Comparison of ENCODE assay signal across 9 cellular contexts in genomic region chr1:231376875-231377549, GRCh38. TPM values are rescaled to one million over a fixed set of nuclear protein-coding genes. Genes with fewer than 3 reads are reported as not detected.
DNase-seq lines count a peak whose midpoint lies in the region; ATAC-seq lines count a peak whose summit lies in the region.
"Had no signal": no experiment of that assay in that cellular context is flagged by ENCODE, and none has a peak within 500 bp of the region (broad histone marks: within the 10 kb centered on the region; RNA-seq: fewer than 3 reads in every experiment).

No MANE protein-coding gene starts in this region.

- DNase-seq in activated CD8-positive, alpha-beta memory T cell treated with anti-CD3 and anti-CD28 coated beads, Interleukin-2, amount 10 ng/mL, durations not matched to agents 7 days and 5 days, result peak; percentile 66
- no peak for DNase-seq in activated CD8-positive, alpha-beta memory T cell treated with anti-CD3 and anti-CD28 coated beads, Interleukin-2, amount 50 U/mL, for 4 hours
- DNase-seq in activated naive CD4-positive, alpha-beta T cell treated with anti-CD3 and anti-CD28 coated beads, Interleukin-2, amount 10 ng/mL, durations not matched to agents 7 days and 5 days, result peak; percentile 26
- DNase-seq in renal cortical epithelial cell (ENCODE audit: low read depth) (peak; percentile 92), NCI-H82 treated with DMSO at 0.1 percent for 48 hours (lab: John Stamatoyannopoulos, UW; ENCODE audit: unreplicated experiment) (no peak), HCEC 1CT (no peak)
- DNase-seq: stimulated activated CD4-positive, alpha-beta T cell treated with anti-CD3 and anti-CD28 coated beads, Interleukin-4, amount 100 ng/mL, for 4 hours had no signal

- peak overlapping the region; percentile 71 for H3K27ac Mint-ChIP-seq in activated CD8-positive, alpha-beta memory T cell treated with anti-CD3 and anti-CD28 coated beads, Interleukin-2, amount 10 ng/mL, durations not matched to agents 7 days and 5 days
- no peak overlapping the region for H3K27ac Mint-ChIP-seq in activated naive CD4-positive, alpha-beta T cell treated with anti-CD3 and anti-CD28 coated beads, Interleukin-2, amount 10 ng/mL, durations not matched to agents 7 days and 5 days

- ATAC-seq in activated CD8-positive, alpha-beta memory T cell treated with anti-CD3 and anti-CD28 coated beads, Interleukin-2, amount 10 ng/mL, durations not matched to agents 7 days and 5 days, result peak; percentile 85
- ATAC-seq in HG03045 (IDR thresholded peaks at IDR 0.05; ENCODE audit: unreplicated experiment), result peak; percentile 76
- ATAC-seq in GM19397 (IDR thresholded peaks at IDR 0.05; ENCODE audit: unreplicated experiment), result no peak

- H3K4me3 Mint-ChIP-seq in activated CD8-positive, alpha-beta memory T cell treated with anti-CD3 and anti-CD28 coated beads, Interleukin-2, amount 10 ng/mL, durations not matched to agents 7 days and 5 days, result no peak overlapping the region
- no peak overlapping the region for H3K4me3 Mint-ChIP-seq in activated naive CD4-positive, alpha-beta T cell treated with anti-CD3 and anti-CD28 coated beads, Interleukin-2, amount 10 ng/mL, durations not matched to agents 7 days and 5 days

- H3K4me1 Mint-ChIP-seq in activated CD8-positive, alpha-beta memory T cell treated with anti-CD3 and anti-CD28 coated beads, Interleukin-2, amount 10 ng/mL, durations not matched to agents 7 days and 5 days, result peaks cover 30% of the 10 kb centered on the region
- H3K4me1 Mint-ChIP-seq in activated naive CD4-positive, alpha-beta T cell treated with anti-CD3 and anti-CD28 coated beads, Interleukin-2, amount 10 ng/mL, durations not matched to agents 7 days and 5 days, result peaks cover 19% of the 10 kb centered on the region

- no peaks in the 10 kb centered on the region for H3K9me3 Mint-ChIP-seq in activated CD8-positive, alpha-beta memory T cell treated with anti-CD3 and anti-CD28 coated beads, Interleukin-2, amount 10 ng/mL, durations not matched to agents 7 days and 5 days (ENCODE audit: low read depth)
- no peaks in the 10 kb centered on the region for H3K9me3 Mint-ChIP-seq in activated naive CD4-positive, alpha-beta T cell treated with anti-CD3 and anti-CD28 coated beads, Interleukin-2, amount 10 ng/mL, durations not matched to agents 7 days and 5 days

- CTCF ChIA-PET in activated CD8-positive, alpha-beta memory T cell treated with anti-CD3 and anti-CD28 coated beads, Interleukin-2, amount 10 ng/mL, durations not matched to agents 7 days and 5 days (lab: Charles Lee), result interaction anchor here (1.0 to 1.2 kb wide), 2 partner anchors 20 to 24 kb away, joined by 3 read pairs; no protein-coding TSS in a partner anchor
- CTCF ChIA-PET in activated naive CD4-positive, alpha-beta T cell treated with anti-CD3 and anti-CD28 coated beads, Interleukin-2, amount 10 ng/mL, durations not matched to agents 7 days and 5 days (lab: Charles Lee), result interaction anchor here (1.5 kb wide), 1 partner anchor 14 kb away, joined by 3 read pairs; no protein-coding TSS in a partner anchor

- H3K36me3 Mint-ChIP-seq in activated CD8-positive, alpha-beta memory T cell treated with anti-CD3 and anti-CD28 coated beads, Interleukin-2, amount 10 ng/mL, durations not matched to agents 7 days and 5 days, result peaks cover 3% of the 10 kb centered on the region
- peaks cover 1% of the 10 kb centered on the region for H3K36me3 Mint-ChIP-seq in activated naive CD4-positive, alpha-beta T cell treated with anti-CD3 and anti-CD28 coated beads, Interleukin-2, amount 10 ng/mL, durations not matched to agents 7 days and 5 days

- H3K27me3 Mint-ChIP-seq in activated CD8-positive, alpha-beta memory T cell treated with anti-CD3 and anti-CD28 coated beads, Interleukin-2, amount 10 ng/mL, durations not matched to agents 7 days and 5 days, result no peaks in the 10 kb centered on the region
- no peaks in the 10 kb centered on the region for H3K27me3 Mint-ChIP-seq in activated naive CD4-positive, alpha-beta T cell treated with anti-CD3 and anti-CD28 coated beads, Interleukin-2, amount 10 ng/mL, durations not matched to agents 7 days and 5 days

RNA-seq across cellular contexts. Expression of gene SPRTN, which starts 38.9 kb away (rescaled TPM):
- 10 to 100 TPM; 19.3 to 19.6 TPM for total RNA-seq in activated CD8-positive, alpha-beta memory T cell treated with anti-CD3 and anti-CD28 coated beads, Interleukin-2, amount 10 ng/mL, durations not matched to agents 7 days and 5 days
- total RNA-seq in renal cortical epithelial cell, result 14.1 and 20.4 TPM in 2 replicates

RNA-seq across cellular contexts. Expression of gene EXOC8, which starts 39.4 kb away (rescaled TPM):
- 10 to 100 TPM; 18.8 to 19.3 TPM for total RNA-seq in activated CD8-positive, alpha-beta memory T cell treated with anti-CD3 and anti-CD28 coated beads, Interleukin-2, amount 10 ng/mL, durations not matched to agents 7 days and 5 days
- 19.3 and 24.8 TPM in 2 replicates for total RNA-seq in renal cortical epithelial cell

RNA-seq across cellular contexts. Expression of gene EGLN1, which starts 45.1 kb away (rescaled TPM):
- 10 to 100 TPM; 22.3 to 30.1 TPM for total RNA-seq in activated CD8-positive, alpha-beta memory T cell treated with anti-CD3 and anti-CD28 coated beads, Interleukin-2, amount 10 ng/mL, durations not matched to agents 7 days and 5 days
- total RNA-seq in renal cortical epithelial cell, result 115 and 142 TPM in 2 replicates

Comparison
In these comparisons a context has a peak if more than half of its experiments do, and no peak if none do; other contexts are left out.
1. DNase-seq: peak in activated CD8-positive, alpha-beta memory T cell treated with anti-CD3 and anti-CD28 coated beads, Interleukin-2, amount 10 ng/mL, durations not matched to agents 7 days and 5 days (single experiment), activated naive CD4-positive, alpha-beta T cell treated with anti-CD3 and anti-CD28 coated beads, Interleukin-2, amount 10 ng/mL, durations not matched to agents 7 days and 5 days (single experiment) and renal cortical epithelial cell (single experiment); none in activated CD8-positive, alpha-beta memory T cell treated with anti-CD3 and anti-CD28 coated beads, Interleukin-2, amount 50 U/mL, for 4 hours (single experiment), NCI-H82 treated with DMSO at 0.1 percent for 48 hours (single experiment) and HCEC 1CT (single experiment).